In the genomic region with DNA sequence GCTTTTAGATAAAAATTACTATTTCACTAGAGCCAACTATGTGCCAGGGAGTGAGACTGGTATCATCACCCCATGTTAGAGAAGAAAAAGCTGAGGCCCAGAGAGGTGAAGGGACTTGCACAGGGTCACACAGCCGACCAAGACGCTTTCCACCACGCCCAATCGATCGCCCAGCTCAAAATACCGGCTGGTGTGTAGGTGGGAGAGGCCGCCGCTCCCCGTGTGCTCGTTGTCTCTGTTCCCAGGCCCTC, we compare ENCODE assay signal across 9 cellular contexts. TPM values are rescaled to one million over a fixed set of nuclear protein-coding genes. Genes with fewer than 3 reads are reported as not detected.
DNase-seq lines count a peak whose midpoint lies in the region; ATAC-seq and TF ChIP-seq lines count a peak whose summit lies in the region.
"Had no signal": no experiment of that assay in that cellular context is flagged by ENCODE, and none has a peak within 500 bp of the region (broad histone marks: within the 10 kb centered on the region; RNA-seq: fewer than 3 reads in every experiment).

No MANE protein-coding gene starts in this region.

- H3K36me3 Mint-ChIP-seq in activated naive CD4-positive, alpha-beta T cell treated with anti-CD3 and anti-CD28 coated beads, Interleukin-2, amount 10 ng/mL, durations not matched to agents 7 days and 5 days: peaks cover 11% of the 10 kb centered on the region
- H3K36me3 Mint-ChIP-seq in brain: no peaks in the 10 kb centered on the region
- no peaks in the 10 kb centered on the region for H3K36me3 Mint-ChIP-seq in type B pancreatic cell

- peak overlapping the region; percentile 33 for H3K4me3 ChIP-seq in lung

- H3K27ac Mint-ChIP-seq in activated naive CD4-positive, alpha-beta T cell treated with anti-CD3 and anti-CD28 coated beads, Interleukin-2, amount 10 ng/mL, durations not matched to agents 7 days and 5 days: peak overlapping the region; percentile 81
- H3K27ac Mint-ChIP-seq in brain (peak overlapping the region; percentile 56 to 93 (median 89)), type B pancreatic cell (peak overlapping the region; percentile 73)

- no peak for TF ChIP-seq CTCF in brain (conservative IDR thresholded peaks at IDR 0.05)
- TF ChIP-seq CTCF in lung (IDR thresholded peaks at IDR 0.05; ENCODE audit: control extremely low read depth, extremely low read depth): no peak
- TF ChIP-seq CTCF in type B pancreatic cell (conservative IDR thresholded peaks at IDR 0.05): no peak

- H3K4me3 Mint-ChIP-seq in activated naive CD4-positive, alpha-beta T cell treated with anti-CD3 and anti-CD28 coated beads, Interleukin-2, amount 10 ng/mL, durations not matched to agents 7 days and 5 days: peak overlapping the region; percentile 79
- peak overlapping the region; percentile 72 to 93 (median 91) for H3K4me3 Mint-ChIP-seq in brain
- peak overlapping the region; percentile 89 for H3K4me3 Mint-ChIP-seq in type B pancreatic cell

- H3K27me3 ChIP-seq in lung (ENCODE audit: control insufficient read depth, insufficient read depth): no peaks in the 10 kb centered on the region

- peaks cover 36% of the 10 kb centered on the region for H3K4me1 Mint-ChIP-seq in activated naive CD4-positive, alpha-beta T cell treated with anti-CD3 and anti-CD28 coated beads, Interleukin-2, amount 10 ng/mL, durations not matched to agents 7 days and 5 days
- H3K4me1 Mint-ChIP-seq in brain (peaks cover 44% of the 10 kb centered on the region), type B pancreatic cell (ENCODE audit: unreplicated experiment) (no peaks in the 10 kb centered on the region)

- DNase-seq in activated naive CD4-positive, alpha-beta T cell treated with anti-CD3 and anti-CD28 coated beads, Interleukin-2, amount 10 ng/mL, durations not matched to agents 7 days and 5 days: no peak
- DNase-seq in activated naive CD4-positive, alpha-beta T cell treated with anti-CD3 and anti-CD28 coated beads, Interleukin-2, amount 50 U/mL, for 16 hours: no peak
- DNase-seq in lung (ENCODE audit: low spot score): no peak
- no peak for DNase-seq in type B pancreatic cell (ENCODE audit: extremely low spot score, unreplicated experiment)
- no peak for DNase-seq in NCI-H2227 (lab: John Stamatoyannopoulos, UW; ENCODE audit: unreplicated experiment)
- no peak for DNase-seq in DMS79 treated with DMSO at 0.1 percent for 48 hours (lab: John Stamatoyannopoulos, UW)

- H3K27ac ChIP-seq in lung (ENCODE audit: low read depth in 1 of 2, low read length in 1 of 2): peak overlapping the region in 1 of 2 donors; percentile 84

- H3K9me3 ChIP-seq in lung (ENCODE audit: control insufficient read depth in 2 of 2, insufficient read depth in 1 of 2, low read length in 1 of 2): peaks cover 0 to 2% of the 10 kb centered on the region in 2 donors

- WGBS in lung, 2 donors: 8 to 11% methylated on average over 10 of the region's 10 CpGs

- H3K4me1 ChIP-seq in lung (ENCODE audit: control insufficient read depth in 2 of 2, insufficient read depth in 2 of 2, low read length in 2 of 2): no peaks in the 10 kb centered on the region

- peaks cover 6% of the 10 kb centered on the region for H3K9me3 Mint-ChIP-seq in activated naive CD4-positive, alpha-beta T cell treated with anti-CD3 and anti-CD28 coated beads, Interleukin-2, amount 10 ng/mL, durations not matched to agents 7 days and 5 days
- peaks cover 0 to 11% (median 0%) of the 10 kb centered on the region in 5 experiments for H3K9me3 Mint-ChIP-seq in brain
- no peaks in the 10 kb centered on the region for H3K9me3 Mint-ChIP-seq in type B pancreatic cell

- no peak for ATAC-seq in lung (ENCODE audit: insufficient read depth, low FRiP score)
- ATAC-seq in HG03342 (IDR thresholded peaks at IDR 0.05; ENCODE audit: unreplicated experiment): no peak

- peaks cover 7% of the 10 kb centered on the region for H3K27me3 Mint-ChIP-seq in activated naive CD4-positive, alpha-beta T cell treated with anti-CD3 and anti-CD28 coated beads, Interleukin-2, amount 10 ng/mL, durations not matched to agents 7 days and 5 days
- H3K27me3 Mint-ChIP-seq in brain: peaks cover 17% of the 10 kb centered on the region
- peaks cover 18% of the 10 kb centered on the region for H3K27me3 Mint-ChIP-seq in type B pancreatic cell

- H3K36me3 ChIP-seq in lung (ENCODE audit: control insufficient read depth in 2 of 2, insufficient read depth in 2 of 2, low read length in 2 of 2): peaks cover 0 to 1% of the 10 kb centered on the region in 2 donors

- CTCF ChIA-PET in activated naive CD4-positive, alpha-beta T cell treated with anti-CD3 and anti-CD28 coated beads, Interleukin-2, amount 10 ng/mL, durations not matched to agents 7 days and 5 days (lab: Charles Lee): interaction anchor here (0.6 to 1.7 kb wide), 3 partner anchors 10 to 728 kb away, joined by 3 to 6 read pairs (median 3); no protein-coding TSS in a partner anchor

RNA-seq across cellular contexts. Expression of a gene that starts 0.3 kb away (rescaled TPM):
- polyA plus RNA-seq in brain (ENCODE audit: insufficient read depth, low read depth, low replicate concordance) (26.9 TPM), lung (1 to 10 TPM; 1.2 to 2.6 TPM)
- total RNA-seq in lung (1 to 10 TPM; 1.6 to 3.3 TPM), type B pancreatic cell (ENCODE audit: low replicate concordance) (2.7 and 3.6 TPM in 2 replicates)

RNA-seq across cellular contexts. Expression of a gene that starts 40.0 kb away (rescaled TPM):
- not detected for polyA plus RNA-seq in brain (ENCODE audit: insufficient read depth, low read depth, low replicate concordance)
- under 1 TPM in 1 of 2 donors, not detected in 1; 0.23 TPM for total RNA-seq in lung
- polyA plus RNA-seq in lung: under 1 TPM in 1 of 2 donors, not detected in 1; 0.02 TPM
- total RNA-seq in type B pancreatic cell (ENCODE audit: low replicate concordance): not detected in 2 replicates
- total RNA-seq: posterior vena cava had no signal
